ENCODE assay signal across 8 cellular contexts in the genomic region with DNA sequence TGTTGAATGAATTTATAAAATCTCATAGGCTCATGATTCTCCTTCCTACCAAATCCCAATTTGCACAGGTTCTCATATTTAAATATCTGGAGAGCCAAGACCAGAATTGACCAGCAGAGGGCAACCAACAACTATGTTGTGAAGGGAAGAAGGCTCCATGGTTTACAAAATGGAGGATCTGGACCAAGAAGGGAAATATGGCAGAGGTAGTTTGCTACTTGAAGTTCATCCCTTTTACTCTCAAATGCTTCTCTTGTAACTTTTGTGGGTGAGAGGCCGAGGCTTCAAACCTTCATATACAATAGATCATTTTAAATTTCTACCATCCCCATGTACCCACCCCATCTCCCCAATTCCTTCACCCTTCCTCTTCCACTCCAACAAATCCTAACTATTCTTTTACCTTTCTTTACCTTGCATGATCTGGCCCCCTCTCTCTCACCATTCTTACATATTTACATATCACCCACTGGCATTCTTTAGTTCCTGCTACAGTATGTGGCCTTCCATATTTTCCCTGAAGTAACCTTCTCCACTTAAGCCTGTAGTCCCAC. TPM values are rescaled to one million over a fixed set of nuclear protein-coding genes. Genes with fewer than 3 reads are reported as not detected.
A peak's percentile ranks its signal among the peaks of the same experiment; 100 is the strongest.
DNase-seq lines count a peak whose midpoint lies in the region; ATAC-seq and TF ChIP-seq lines count a peak whose summit lies in the region.

No MANE protein-coding gene starts in this region.

- no peak overlapping the region for H3K27ac ChIP-seq in CD4-positive, CD25-positive, alpha-beta regulatory T cell (ENCODE audit: insufficient read depth, low read length, poor library complexity, severe bottlenecking)
- peak overlapping the region in 1 of 2 donors; percentile 12 for H3K27ac ChIP-seq in coronary artery

- H3K27me3 ChIP-seq in CD4-positive, CD25-positive, alpha-beta regulatory T cell (ENCODE audit: control insufficient read depth, insufficient read depth, low read length), result no peaks in the 10 kb centered on the region

- H3K4me1 Mint-ChIP-seq in CD4-positive, CD25-positive, alpha-beta regulatory T cell, result peaks cover 17 to 41% (median 21%) of the 10 kb centered on the region in 4 donors
- H3K4me1 Mint-ChIP-seq in HFFc6 (ENCODE audit: low read depth), result peaks cover 50% of the 10 kb centered on the region

- no peak for ATAC-seq in CD4-positive, CD25-positive, alpha-beta regulatory T cell (ENCODE audit: low read depth in 2 of 2)
- no peak for ATAC-seq in HG03565 (IDR thresholded peaks at IDR 0.05; ENCODE audit: unreplicated experiment)

- peak; percentile 62 to 88 (median 76) for DNase-seq in CD4-positive, CD25-positive, alpha-beta regulatory T cell
- DNase-seq in HFFc6, result peak; percentile 82
- DNase-seq in NCI-H526 treated with DMSO at 0.1 percent for 48 hours (lab: John Stamatoyannopoulos, UW), result peak; percentile 74
- DNase-seq in activated CD4-positive, alpha-beta T cell treated with anti-CD3 and anti-CD28 coated beads for 48 hours, result peak; percentile 86
- no peak for DNase-seq in coronary artery (ENCODE audit: low spot score)
- peak; percentile 94 for DNase-seq in medulla oblongata (ENCODE audit: extremely low spot score)
- peak; percentile 37 to 54 for DNase-seq in stimulated activated CD8-positive, alpha-beta memory T cell treated with anti-CD3 and anti-CD28 coated beads, Interleukin-2, amount 100 ng/mL, for 1 hour (ENCODE audit: low read depth in 2 of 2)

- TF ChIP-seq CTCF in HFFc6 (IDR thresholded peaks at IDR 0.05) (peak; percentile 93), coronary artery (IDR thresholded peaks at IDR 0.05) (peak; percentile 48)

- H3K9me3 ChIP-seq in CD4-positive, CD25-positive, alpha-beta regulatory T cell (ENCODE audit: control insufficient read depth in 2 of 2, low read length in 2 of 2), result no peaks in the 10 kb centered on the region

- peaks cover 0 to 1% (median 0%) of the 10 kb centered on the region in 7 donors for H3K9me3 Mint-ChIP-seq in CD4-positive, CD25-positive, alpha-beta regulatory T cell
- H3K9me3 Mint-ChIP-seq in HFFc6, result 0 out of 2 replicates have a peak, but pooled peaks cover 3% of the 10 kb centered on the region

- peaks cover 21% of the 10 kb centered on the region for H3K4me1 ChIP-seq in CD4-positive, CD25-positive, alpha-beta regulatory T cell (ENCODE audit: control insufficient read depth, insufficient read depth, low read length, poor library complexity, severe bottlenecking)

- H3K36me3 ChIP-seq in CD4-positive, CD25-positive, alpha-beta regulatory T cell (ENCODE audit: control insufficient read depth, insufficient read depth, low read length), result no peaks in the 10 kb centered on the region

- peaks cover 15% of the 10 kb centered on the region for H3K27me3 Mint-ChIP-seq in CD4-positive, CD25-positive, alpha-beta regulatory T cell
- H3K27me3 Mint-ChIP-seq in HFFc6 (ENCODE audit: insufficient read depth), result peaks cover 10% of the 10 kb centered on the region

- peak overlapping the region in 2 of 3 donors; percentile 26 to 81 for H3K27ac Mint-ChIP-seq in CD4-positive, CD25-positive, alpha-beta regulatory T cell
- peak overlapping the region; percentile 79 for H3K27ac Mint-ChIP-seq in HFFc6

- no peak overlapping the region for H3K4me3 ChIP-seq in CD4-positive, CD25-positive, alpha-beta regulatory T cell (ENCODE audit: low read depth, low read length)
- H3K4me3 ChIP-seq in coronary artery, result no peak overlapping the region

- H3K36me3 Mint-ChIP-seq in CD4-positive, CD25-positive, alpha-beta regulatory T cell, result peaks cover 4% of the 10 kb centered on the region
- peaks cover 6% of the 10 kb centered on the region for H3K36me3 Mint-ChIP-seq in HFFc6 (ENCODE audit: low read depth)

- H3K4me3 Mint-ChIP-seq in CD4-positive, CD25-positive, alpha-beta regulatory T cell, result peak overlapping the region in 3 of 4 donors; percentile 56 to 94 (median 70)
- H3K4me3 Mint-ChIP-seq in HFFc6, result 0 out of 2 replicates have a peak overlapping the region, but pooled peaks have one; percentile 12

RNA-seq across cellular contexts. Expression of a gene that starts 3.8 kb away (rescaled TPM):
- total RNA-seq in CD4-positive, CD25-positive, alpha-beta regulatory T cell, result 153 TPM
- 10 to 100 TPM; 46.3 to 64.1 (median 54.1) TPM for polyA plus RNA-seq in CD4-positive, CD25-positive, alpha-beta regulatory T cell
- 10 to 100 TPM; 72.1 to 99.8 (median 87.1) TPM for total RNA-seq in HFFc6 (2021; fragmentation: NEBNext Ultra II Directional; extraction: Animal tissue kit (Norgen Biotek cat#: 25700))

RNA-seq across cellular contexts. Expression of a gene that starts 28.6 kb away (rescaled TPM):
- 33.7 TPM for total RNA-seq in CD4-positive, CD25-positive, alpha-beta regulatory T cell
- polyA plus RNA-seq in CD4-positive, CD25-positive, alpha-beta regulatory T cell, result 10 to 100 TPM; 39.2 to 45.8 (median 45.1) TPM
- 100 to 1,000 TPM in 1 of 6 experiments, 10 to 100 TPM in 5; 65.9 to 103 (median 71.2) TPM for total RNA-seq in HFFc6 (2021; fragmentation: NEBNext Ultra II Directional; extraction: Animal tissue kit (Norgen Biotek cat#: 25700))

RNA-seq across cellular contexts. Expression of a gene that starts 31.0 kb away (rescaled TPM):
- 16.9 TPM for total RNA-seq in CD4-positive, CD25-positive, alpha-beta regulatory T cell
- 1 to 10 TPM; 4.1 to 6.8 (median 5.0) TPM for polyA plus RNA-seq in CD4-positive, CD25-positive, alpha-beta regulatory T cell
- total RNA-seq in HFFc6 (2021; fragmentation: NEBNext Ultra II Directional; extraction: Animal tissue kit (Norgen Biotek cat#: 25700)), result 10 to 100 TPM; 46.8 to 53.6 (median 49.4) TPM

RNA-seq across cellular contexts. Expression of a gene that starts 34.9 kb away (rescaled TPM):
- total RNA-seq in CD4-positive, CD25-positive, alpha-beta regulatory T cell, result 933 TPM
- polyA plus RNA-seq in CD4-positive, CD25-positive, alpha-beta regulatory T cell, result 1,000 to 10,000 TPM; 2,559 to 3,471 (median 2,992) TPM
- total RNA-seq in HFFc6 (2021; fragmentation: NEBNext Ultra II Directional; extraction: Animal tissue kit (Norgen Biotek cat#: 25700)), result 1,000 to 10,000 TPM; 2,668 to 3,384 (median 3,141) TPM

RNA-seq across cellular contexts. Expression of a gene that starts 36.7 kb away (rescaled TPM):
- total RNA-seq in CD4-positive, CD25-positive, alpha-beta regulatory T cell, result 2.0 TPM
- polyA plus RNA-seq in CD4-positive, CD25-positive, alpha-beta regulatory T cell, result not detected
- under 1 TPM in 1 of 6 experiments, not detected in 5; 0.10 TPM for total RNA-seq in HFFc6 (2021; fragmentation: NEBNext Ultra II Directional; extraction: Animal tissue kit (Norgen Biotek cat#: 25700))
